Comparison of ENCODE assay signal across 14 cellular contexts in genomic region chr2:124163825-124164224, GRCh38.
DNase-seq lines count a peak whose midpoint lies in the region; ATAC-seq and TF ChIP-seq lines count a peak whose summit lies in the region.
"Had no signal": no experiment of that assay in that cellular context is flagged by ENCODE, and none has a peak within 500 bp of the region (broad histone marks: within the 10 kb centered on the region; RNA-seq: fewer than 3 reads in every experiment).

No MANE protein-coding gene starts in this region.

- H3K27me3 Mint-ChIP-seq in MCF 10A (ENCODE audit: insufficient read depth, unreplicated experiment), result no peaks in the 10 kb centered on the region
- H3K27me3 Mint-ChIP-seq: B cell had no signal

- intact Hi-C loops in MCF 10A (cut with micrococcal nuclease), result no loop called here
- intact Hi-C loops in mammary epithelial cell (cut with micrococcal nuclease), result no loop called here
- intact Hi-C loops in sciatic nerve (cut with DNase I), result no loop called here

- dilution Hi-C loops in mammary epithelial cell (cut with HindIII; ENCODE audit: low sequenced_read_pairs), result no loop called here

- no peak for TF ChIP-seq CTCF in MCF 10A (IDR thresholded peaks at IDR 0.05; ENCODE audit: unreplicated experiment)
- TF ChIP-seq CTCF in mammary epithelial cell (conservative IDR thresholded peaks at IDR 0.05 in 1 of 2, IDR thresholded peaks at IDR 0.05 in 1 of 2; ENCODE audit: extremely low read depth in 1 of 2, insufficient read depth in 1 of 2, low read depth in 1 of 2, low read length in 2 of 2), result no peak

- H2AFZ ChIP-seq in mammary epithelial cell (ENCODE audit: low read depth, low read length), result no peak overlapping the region

- no peak overlapping the region for H3K9ac ChIP-seq in mammary epithelial cell (ENCODE audit: insufficient read depth, low read length)
- H3K9ac ChIP-seq: BLaER1 treated with 17β-estradiol and CSF1 and Interleukin-3, amounts not matched to agents 10 nM and 100 nM had no signal

- DNase-seq in MCF 10A (ENCODE audit: unreplicated experiment), result peak; percentile 18
- DNase-seq in mammary epithelial cell, result no peak
- peak; percentile 0 for DNase-seq in fibroblast of peridontal ligament (ENCODE audit: extremely low read depth)
- DNase-seq in sciatic nerve (ENCODE audit: low spot score), result no peak
- DNase-seq in AG20443 (ENCODE audit: low spot score), result no peak
- DNase-seq: 8988T; CD8-positive, alpha-beta T cell; COR-L47; GF-D8; H9 had no signal

- H3K4me1 Mint-ChIP-seq in MCF 10A (ENCODE audit: insufficient read depth, unreplicated experiment), result peaks cover 26% of the 10 kb centered on the region
- H3K4me1 Mint-ChIP-seq: B cell had no signal

- H3K4me2 ChIP-seq in mammary epithelial cell (ENCODE audit: insufficient read depth, low read depth, low read length), result no peak overlapping the region
- H3K4me2 ChIP-seq: BLaER1 treated with 17β-estradiol and CSF1 and Interleukin-3, amounts not matched to agents 10 nM and 100 nM had no signal

- H3K9me3 Mint-ChIP-seq in MCF 10A (ENCODE audit: unreplicated experiment), result peaks cover 8% of the 10 kb centered on the region
- H3K9me3 Mint-ChIP-seq: H9 had no signal

- no peak overlapping the region for H3K4me3 Mint-ChIP-seq in MCF 10A (ENCODE audit: unreplicated experiment)
- H3K4me3 Mint-ChIP-seq: B cell; CD8-positive, alpha-beta T cell; H9 had no signal

- no peaks in the 10 kb centered on the region for H3K4me1 ChIP-seq in mammary epithelial cell (ENCODE audit: insufficient read depth, low read length)
- H3K4me1 ChIP-seq: BLaER1 treated with 17β-estradiol and CSF1 and Interleukin-3, amounts not matched to agents 10 nM and 100 nM had no signal

- H3K36me3 ChIP-seq in mammary epithelial cell (ENCODE audit: insufficient read depth, low read length), result no peaks in the 10 kb centered on the region
- H3K36me3 ChIP-seq: BLaER1 treated with 17β-estradiol and CSF1 and Interleukin-3, amounts not matched to agents 10 nM and 100 nM had no signal

- H3K36me3 Mint-ChIP-seq in MCF 10A (ENCODE audit: insufficient read depth, unreplicated experiment), result no peaks in the 10 kb centered on the region
- H3K36me3 Mint-ChIP-seq: CD8-positive, alpha-beta T cell had no signal

- no peaks in the 10 kb centered on the region for H4K20me1 ChIP-seq in mammary epithelial cell (ENCODE audit: insufficient read depth, low read length)
- H4K20me1 ChIP-seq: BLaER1 treated with 17β-estradiol and CSF1 and Interleukin-3, amounts not matched to agents 10 nM and 100 nM had no signal

- in situ Hi-C loops in mammary epithelial cell (cut with MboI; ENCODE audit: low sequenced_read_pairs in 2 of 2), result no loop called here

- H3K9me3 ChIP-seq in mammary epithelial cell (replicated peaks; ENCODE audit: insufficient read depth, low read length), result peaks cover 12% of the 10 kb centered on the region
- H3K9me3 ChIP-seq: BLaER1 treated with 17β-estradiol and CSF1 and Interleukin-3, amounts not matched to agents 10 nM and 100 nM had no signal

- H3K27me3 ChIP-seq in mammary epithelial cell (ENCODE audit: insufficient read depth, low read length), result no peaks in the 10 kb centered on the region
- H3K27me3 ChIP-seq: BLaER1 treated with 17β-estradiol and CSF1 and Interleukin-3, amounts not matched to agents 10 nM and 100 nM had no signal

- H3K27ac ChIP-seq in mammary epithelial cell (ENCODE audit: insufficient read depth, low read depth, low read length), result no peak overlapping the region
- H3K27ac ChIP-seq: BLaER1 treated with 17β-estradiol and CSF1 and Interleukin-3, amounts not matched to agents 10 nM and 100 nM had no signal

- H3K4me3 ChIP-seq in mammary epithelial cell (replicated peaks in 1 of 3; ENCODE audit: insufficient read depth in 1 of 3, low read depth in 2 of 3, low read length in 3 of 3), result no peak overlapping the region
- H3K4me3 ChIP-seq: BLaER1 treated with 17β-estradiol and CSF1 and Interleukin-3, amounts not matched to agents 10 nM and 100 nM had no signal

- 0% methylated on average over 1 of the region's 2 CpGs for WGBS in mammary epithelial cell (ENCODE audit: low coverage, missing lambda C conversion rate)

- CTCF ChIA-PET in MCF 10A (lab: Yijun Ruan, JAX) (interaction anchor here (0.7 kb wide), 1 partner anchor 21 kb away, joined by 3 read pairs; no protein-coding TSS in a partner anchor), mammary epithelial cell (lab: Charles Lee; ENCODE audit: low non-redundant PET) (no interaction called here)

- no peaks in the 10 kb centered on the region for H3K79me2 ChIP-seq in mammary epithelial cell (ENCODE audit: insufficient read depth, low read length)

- ATAC-seq in sciatic nerve, result peak; percentile 84
- no peak for ATAC-seq in GM21381 (IDR thresholded peaks at IDR 0.05; ENCODE audit: unreplicated experiment)
- no peak for ATAC-seq in HG02763 (IDR thresholded peaks at IDR 0.05; ENCODE audit: unreplicated experiment)
- ATAC-seq: CD8-positive, alpha-beta T cell had no signal

- peak overlapping the region; percentile 66 for H3K27ac Mint-ChIP-seq in MCF 10A (ENCODE audit: low read depth, unreplicated experiment)
- H3K27ac Mint-ChIP-seq: B cell; CD8-positive, alpha-beta T cell; H9 had no signal

- BruUV-seq in MCF 10A (replicated peaks; lab: Mats Ljungman, UMichigan) (no TSS peak), mammary epithelial cell (replicated peaks; lab: Mats Ljungman, UMichigan) (no TSS peak)

- POLR2A ChIA-PET in MCF 10A (lab: Yijun Ruan, JAX), result interaction anchor here (0.7 kb wide), 1 partner anchor 166 kb away, joined by 3 read pairs; no protein-coding TSS in a partner anchor

Comparison
In these comparisons a context has a peak if more than half of its experiments do, and no peak if none do; other contexts are left out.
1. DNase-seq: peak in MCF 10A (single experiment) and fibroblast of peridontal ligament (single experiment); none in mammary epithelial cell (single experiment), sciatic nerve (single experiment) and AG20443 (single experiment).